11 cellular contexts compared by ENCODE assay signal in the genomic region with DNA sequence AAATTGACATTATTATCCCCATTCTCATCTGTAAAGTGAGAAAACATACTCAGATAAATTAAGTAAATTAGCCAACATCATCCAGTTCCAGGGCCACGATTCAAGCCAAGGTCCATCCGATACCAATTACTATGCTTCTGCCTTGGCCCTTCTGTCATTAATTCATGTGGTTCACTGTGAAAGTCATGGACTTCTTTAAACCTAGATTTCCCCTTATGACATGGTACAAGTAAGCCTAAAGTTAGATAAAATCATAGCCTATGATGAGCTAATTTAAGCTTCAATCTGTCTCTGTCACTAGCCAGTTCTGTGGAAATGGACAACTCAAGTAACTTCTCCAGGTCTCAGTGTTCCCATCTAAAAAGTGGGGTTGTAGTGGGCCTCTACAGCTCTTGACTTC.
DNase-seq lines count a peak whose midpoint lies in the region; ATAC-seq, FAIRE-seq and TF ChIP-seq lines count a peak whose summit lies in the region.
"Had no signal": no experiment of that assay in that cellular context is flagged by ENCODE, and none has a peak within 500 bp of the region (broad histone marks: within the 10 kb centered on the region; RNA-seq: fewer than 3 reads in every experiment).

No MANE protein-coding gene starts in this region.

- H3K36me3 ChIP-seq in GM12878 (ENCODE audit: control insufficient read depth in 2 of 2, insufficient read depth in 2 of 2, low read length in 1 of 2) (no peaks in the 10 kb centered on the region), mesendoderm (ENCODE audit: control insufficient read depth, insufficient read depth, low read length) (no peaks in the 10 kb centered on the region), transverse colon (no peaks in the 10 kb centered on the region)

- CTCF ChIA-PET in GM12878 (lab: Yijun Ruan, JAX) = interaction anchor here (0.6 to 15.8 kb wide), 7 partner anchors 13 to 325 kb away, joined by 3 to 146 read pairs (median 16); no protein-coding TSS in a partner anchor

- peaks cover 41% of the 10 kb centered on the region for H3K4me1 Mint-ChIP-seq in activated T-cell treated with anti-CD3 and anti-CD28 coated beads, Interleukin-2, amount 50 U/mL, for 24 hours (ENCODE audit: low read depth)

- H3K4ac ChIP-seq in mesendoderm (ENCODE audit: low read depth, low read length) = no peak overlapping the region

- TF ChIP-seq CTCF in GM12878 (IDR thresholded peaks at IDR 0.05 in 2 of 3, conservative IDR thresholded peaks at IDR 0.05 in 1 of 3; ENCODE audit: control insufficient read depth in 2 of 3, extremely low read depth in 1 of 3, insufficient read depth in 1 of 3, low read depth in 3 of 3, low read length in 3 of 3) = no peak
- TF ChIP-seq CTCF in transverse colon (IDR thresholded peaks at IDR 0.05) = no peak

- no peak overlapping the region for H2BK5ac ChIP-seq in mesendoderm (ENCODE audit: low read length)

- no peak for FAIRE-seq in GM12878 (lab: Jason Lieb, UNC)

- TF ChIP-seq RAD21 in GM12878 (IDR thresholded peaks at IDR 0.05; ENCODE audit: insufficient read depth, low read depth, low read length) = no peak

- H3K4me3 Mint-ChIP-seq in activated T-cell treated with anti-CD3 and anti-CD28 coated beads, Interleukin-2, amount 50 U/mL, for 24 hours = peak overlapping the region; percentile 32

- H3K4me3 ChIP-seq in GM12878 = peak overlapping the region; percentile 27; the same call in 1 of the 2 replicates
- H3K4me3 ChIP-seq in mesendoderm (ENCODE audit: low read length) = no peak overlapping the region
- no peak overlapping the region for H3K4me3 ChIP-seq in transverse colon

- TF ChIP-seq POLR2A in GM12878 (IDR thresholded peaks at IDR 0.05; ENCODE audit: low read depth, low read length) (no peak), transverse colon (IDR thresholded peaks at IDR 0.05) (no peak)

- no peak for DNase-seq in activated T-cell treated with anti-CD3 and anti-CD28 coated beads, Interleukin-2, amount 50 U/mL, for 24 hours
- DNase-seq in activated T-cell treated with anti-CD3 and anti-CD28 coated beads, Interleukin-2, amount 50 U/mL, for 48 hours = no peak
- DNase-seq in GM12878 (ENCODE audit: low read depth, low spot score) = no peak
- DNase-seq in mesendoderm = no peak
- no peak for DNase-seq in transverse colon
- no peak for DNase-seq in pons (ENCODE audit: low spot score)
- no peak for DNase-seq in stimulated activated CD4-positive, alpha-beta T cell treated with anti-CD3 and anti-CD28 coated beads, Interleukin-1b, Interleukin-23, amount 100 ng/mL, for 48 hours
- no peak for DNase-seq in NCI-H1092 (lab: John Stamatoyannopoulos, UW)
- DNase-seq: activated T-cell treated with anti-CD3 and anti-CD28 coated beads, Interleukin-2, amount 50 U/mL, for 1 hour; KG1; NCI-H524 treated with DMSO at 0.1 percent for 48 hours had no signal

- H3K27me3 ChIP-seq in GM12878 (replicated peaks in 1 of 2; ENCODE audit: control insufficient read depth in 2 of 2, insufficient read depth in 2 of 2, low read length in 1 of 2) = no peaks in the 10 kb centered on the region
- H3K27me3 ChIP-seq in mesendoderm (ENCODE audit: insufficient read depth, low read length, poor library complexity) = no peaks in the 10 kb centered on the region
- H3K27me3 ChIP-seq in transverse colon = no peaks in the 10 kb centered on the region

- no peak overlapping the region for H2AK5ac ChIP-seq in mesendoderm (ENCODE audit: low read length)

- no peak overlapping the region for H3K23ac ChIP-seq in mesendoderm (ENCODE audit: low read length)

- in situ Hi-C loops in GM12878 (cut with MboI) (loop anchor here (5.0 to 25.0 kb wide), 5 partner anchors 176 to 1894 kb away; a partner anchor contains a TSS), transverse colon (cut with MboI; ENCODE audit: low pct_ligation_motif_present in 1 of 4, low pct_unique_long_range_greater_than_20kb in 1 of 4, low sequenced_read_pairs in 3 of 4) (loop anchor here in 1 of 4 donors (25.0 kb wide), 1 partner anchor 231 kb away; a partner anchor contains a TSS)

- H3K56ac ChIP-seq in mesendoderm (ENCODE audit: low read length) = no peak overlapping the region

- no peak overlapping the region for H2BK15ac ChIP-seq in mesendoderm (replicated peaks; ENCODE audit: low read depth)

- H3K18ac ChIP-seq in mesendoderm (ENCODE audit: low read length) = no peak overlapping the region

- H3K27ac ChIP-seq in GM12878 (ENCODE audit: control insufficient read depth, insufficient read depth) (peak overlapping the region; percentile 100), mesendoderm (ENCODE audit: low read depth, low read length) (no peak overlapping the region), transverse colon (peak overlapping the region; percentile 57 to 74 (median 72))

- TF ChIP-seq EP300 in GM12878 (IDR thresholded peaks at IDR 0.05; ENCODE audit: borderline replicate concordance in 1 of 2, control insufficient read depth in 1 of 2, low read depth in 2 of 2, low read length in 2 of 2) (no peak), transverse colon (IDR thresholded peaks at IDR 0.05; ENCODE audit: low read depth) (no peak)

- BruUV-seq in GM12878 (replicated peaks; lab: Mats Ljungman, UMichigan) = TSS peak; percentile 62

- H3K27ac Mint-ChIP-seq in activated T-cell treated with anti-CD3 and anti-CD28 coated beads, Interleukin-2, amount 50 U/mL, for 24 hours = peak overlapping the region; percentile 84

- RAD21 ChIA-PET in GM12878 (lab: Charles Lee; ENCODE audit: unreplicated experiment) = interaction anchor here (0.7 to 14.0 kb wide), 15 partner anchors 13 to 344 kb away, joined by 3 to 395 read pairs (median 14); no protein-coding TSS in a partner anchor

- H3K27me3 Mint-ChIP-seq in activated T-cell treated with anti-CD3 and anti-CD28 coated beads, Interleukin-2, amount 50 U/mL, for 24 hours = peaks cover 10% of the 10 kb centered on the region

- WGBS in GM12878 (ENCODE audit: insufficient coverage, insufficient replicate concordance, low lambda C conversion rate, missing lambda C conversion rate) = 0% methylated on average over 2 of the region's 2 CpGs
- WGBS in mesendoderm (ENCODE audit: extremely low coverage, insufficient coverage, low lambda C conversion rate) = no CpG with 5 or more reads among the region's 2 CpGs
- 63 to 100% methylated on average over 1 to 2 of the region's 2 CpGs for WGBS in transverse colon (ENCODE audit: low coverage in 1 of 2), 2 donors

- no peaks in the 10 kb centered on the region for H4K20me1 ChIP-seq in GM12878 (ENCODE audit: control insufficient read depth, insufficient read depth)

- no peaks in the 10 kb centered on the region for H3K79me1 ChIP-seq in mesendoderm (ENCODE audit: low read length)

- no peak overlapping the region for H2BK120ac ChIP-seq in mesendoderm (ENCODE audit: low read depth, low read length)

- H3K9ac ChIP-seq in GM12878 (ENCODE audit: control insufficient read depth, insufficient read depth, low read length) (peak overlapping the region; percentile 87), mesendoderm (ENCODE audit: low read length) (no peak overlapping the region)

- H3K9me3 Mint-ChIP-seq in activated T-cell treated with anti-CD3 and anti-CD28 coated beads, Interleukin-2, amount 50 U/mL, for 24 hours = no peaks in the 10 kb centered on the region

- ATAC-seq in GM12878 = peak; percentile 0; the same call in 2 of the 3 replicates

- H3K9me3 ChIP-seq in GM12878 (replicated peaks; ENCODE audit: control insufficient read depth, insufficient read depth, low read length) (no peaks in the 10 kb centered on the region), transverse colon (no peaks in the 10 kb centered on the region)

- POLR2A ChIA-PET in GM12878 (lab: Charles Lee) = interaction anchor here (1.5 to 15.9 kb wide), 5 partner anchors 9 to 228 kb away, joined by 3 to 304 read pairs (median 24); no protein-coding TSS in a partner anchor

- H2AFZ ChIP-seq in GM12878 (ENCODE audit: control insufficient read depth, low read depth, low read length) = no peak overlapping the region

- SMC1A ChIA-PET in GM12878 (lab: Charles Lee; ENCODE audit: uncharacterized antibody, unreplicated experiment) = interaction anchor here (0.7 to 15.5 kb wide), 21 partner anchors 9 to 325 kb away, joined by 3 to 489 read pairs (median 4); no protein-coding TSS in a partner anchor

- H4K8ac ChIP-seq in mesendoderm (ENCODE audit: low read depth, low read length) = peak overlapping the region; percentile 76

- H3K79me2 ChIP-seq in GM12878 (ENCODE audit: control insufficient read depth, insufficient read depth, low read length) (peaks cover 42% of the 10 kb centered on the region), mesendoderm (ENCODE audit: control insufficient read depth, insufficient read depth, low read length) (no peaks in the 10 kb centered on the region)

- intact Hi-C loops in GM12878 (cut with micrococcal nuclease; ENCODE audit: unreplicated experiment) (loop anchor here (1.0 to 5.0 kb wide), 9 partner anchors 13 to 1891 kb away; no protein-coding TSS in a partner anchor), transverse colon (cut with DNase I; ENCODE audit: low total_unique reads) (no loop called here)

- peaks cover 81% of the 10 kb centered on the region for H3K4me1 ChIP-seq in GM12878 (ENCODE audit: control insufficient read depth, insufficient read depth, low read length)
- H3K4me1 ChIP-seq in mesendoderm (ENCODE audit: control insufficient read depth, low read depth, low read length) = no peaks in the 10 kb centered on the region
- peaks cover 12 to 75% (median 40%) of the 10 kb centered on the region in 4 donors for H3K4me1 ChIP-seq in transverse colon

- peak overlapping the region; percentile 99 for H3K4me2 ChIP-seq in GM12878 (ENCODE audit: control insufficient read depth, insufficient read depth)
- H3K4me2 ChIP-seq in mesendoderm (ENCODE audit: low read length) = no peak overlapping the region

- no peak overlapping the region for H4K5ac ChIP-seq in mesendoderm (ENCODE audit: low read length)

- H3K36me3 Mint-ChIP-seq in activated T-cell treated with anti-CD3 and anti-CD28 coated beads, Interleukin-2, amount 50 U/mL, for 24 hours (ENCODE audit: low read depth) = no peaks in the 10 kb centered on the region

TF ChIP-seq in GM12878, 131 proteins besides CTCF, POLR2A, EP300 and RAD21 (continues in another document):
- TF ChIP-seq EZH2 (IDR thresholded peaks at IDR 0.05; ENCODE audit: borderline replicate concordance, control insufficient read depth, low read depth, low read length) (no peak), CREB1 (IDR thresholded peaks at IDR 0.05; ENCODE audit: low read depth) (no peak), SP1 (IDR thresholded peaks at IDR 0.05; ENCODE audit: low read depth, low read length) (no peak), TBL1XR1 (IDR thresholded peaks at IDR 0.05; ENCODE audit: low read depth, low read length) (no peak), PAX5 (IDR thresholded peaks at IDR 0.05; ENCODE audit: borderline replicate concordance, low read depth, low read length) (no peak), MYC (IDR thresholded peaks at IDR 0.05; ENCODE audit: insufficient read depth, insufficient read length, insufficient replicate concordance, low read length, severe bottlenecking) (no peak), NFXL1 (IDR thresholded peaks at IDR 0.05; ENCODE audit: borderline replicate concordance) (no peak)
